8 cellular contexts compared by ENCODE assay signal in the genomic region with DNA sequence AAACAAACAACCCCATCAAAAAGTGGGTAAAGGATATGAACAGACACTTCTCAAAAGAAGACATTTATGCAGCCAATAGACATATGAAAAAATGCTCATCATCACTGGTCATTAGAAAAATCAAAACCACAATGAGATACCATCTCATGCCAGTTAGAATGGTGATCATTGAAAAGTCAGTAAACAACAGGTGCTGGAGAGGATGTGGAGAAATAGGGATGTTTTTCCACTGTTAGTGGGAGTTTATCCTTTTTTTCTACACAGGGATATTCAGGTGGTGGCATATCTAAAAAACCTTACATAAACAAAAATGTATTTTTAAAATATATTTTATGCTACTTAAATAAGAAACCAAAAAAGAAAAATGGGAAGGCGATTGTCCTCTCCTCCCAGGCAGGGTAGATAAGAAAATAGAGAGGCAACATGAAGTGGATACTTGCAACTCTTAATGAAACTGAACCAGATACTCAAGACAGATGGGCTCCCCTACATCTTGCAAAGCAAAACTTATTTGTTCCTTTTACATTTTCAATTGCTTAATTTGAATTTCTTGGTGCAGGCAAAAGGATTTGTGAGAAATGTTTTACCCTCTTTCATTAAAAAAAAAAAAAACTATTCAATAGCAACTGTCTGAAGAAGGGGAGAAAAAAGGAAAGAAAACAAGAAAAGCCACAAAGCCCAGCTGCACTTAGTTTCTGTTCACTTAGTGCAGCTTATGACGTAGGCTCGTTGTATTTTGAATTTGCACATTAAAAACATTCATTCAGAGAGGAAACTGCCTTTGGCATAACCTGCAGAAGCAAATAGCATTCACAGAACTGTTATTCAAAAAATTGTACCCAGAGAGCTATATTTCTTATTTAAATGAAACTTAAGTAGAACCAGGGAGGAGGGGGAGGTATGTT. TPM values are rescaled to one million over a fixed set of nuclear protein-coding genes. Genes with fewer than 3 reads are reported as not detected.
A peak's percentile ranks its signal among the peaks of the same experiment; 100 is the strongest.
DNase-seq lines count a peak whose midpoint lies in the region; ATAC-seq and TF ChIP-seq lines count a peak whose summit lies in the region.

No MANE protein-coding gene starts in this region.

- peak overlapping the region; percentile 65 for H3K4me3 Mint-ChIP-seq in activated CD4-positive, alpha-beta T cell treated with anti-CD3 and anti-CD28 coated beads, Interleukin-2, amount 10 ng/mL, durations not matched to agents 24 days and 14 days

- WGBS in heart right ventricle, 2 donors: 59 to 67% methylated on average over 3 of the region's 3 CpGs
- 38 to 39% methylated on average over 3 of the region's 3 CpGs for WGBS in thyroid gland, 2 donors
- 52 to 57% methylated on average over 3 of the region's 3 CpGs for WGBS in testis, 2 donors

- peak overlapping the region; percentile 73 for H3K27ac Mint-ChIP-seq in activated CD4-positive, alpha-beta T cell treated with anti-CD3 and anti-CD28 coated beads, Interleukin-2, amount 10 ng/mL, durations not matched to agents 24 days and 14 days

- peaks cover 20% of the 10 kb centered on the region for H3K4me1 ChIP-seq in SJCRH30
- H3K4me1 ChIP-seq in heart right ventricle: peaks cover 3 to 23% (median 10%) of the 10 kb centered on the region in 9 donors
- peaks cover 9 to 13% of the 10 kb centered on the region in 2 donors for H3K4me1 ChIP-seq in thyroid gland
- H3K4me1 ChIP-seq in testis: no peaks in the 10 kb centered on the region

- peak; percentile 82 for DNase-seq in activated CD4-positive, alpha-beta T cell treated with anti-CD3 and anti-CD28 coated beads, Interleukin-2, amount 10 ng/mL, durations not matched to agents 24 days and 14 days
- DNase-seq in activated CD4-positive, alpha-beta T cell treated with anti-CD3 and anti-CD28 coated beads for 4 hours: no peak
- DNase-seq in SJCRH30: peak in 1 of 2 experiments; percentile 12
- DNase-seq in heart right ventricle: peak in 1 of 2 donors; percentile 17
- no peak for DNase-seq in thyroid gland
- no peak for DNase-seq in NCI-H2029 treated with DMSO at 0.1 percent for 48 hours (lab: John Stamatoyannopoulos, UW)
- no peak for DNase-seq in testis

- no peaks in the 10 kb centered on the region for H3K27me3 Mint-ChIP-seq in activated CD4-positive, alpha-beta T cell treated with anti-CD3 and anti-CD28 coated beads, Interleukin-2, amount 10 ng/mL, durations not matched to agents 24 days and 14 days

- peaks cover 48% of the 10 kb centered on the region for H3K4me1 Mint-ChIP-seq in activated CD4-positive, alpha-beta T cell treated with anti-CD3 and anti-CD28 coated beads, Interleukin-2, amount 10 ng/mL, durations not matched to agents 24 days and 14 days

- TF ChIP-seq CTCF in heart right ventricle (IDR thresholded peaks at IDR 0.05) (no peak), thyroid gland (IDR thresholded peaks at IDR 0.05) (no peak), testis (IDR thresholded peaks at IDR 0.05) (no peak)

- peaks cover 9% of the 10 kb centered on the region for H3K9me3 Mint-ChIP-seq in activated CD4-positive, alpha-beta T cell treated with anti-CD3 and anti-CD28 coated beads, Interleukin-2, amount 10 ng/mL, durations not matched to agents 24 days and 14 days

- intact Hi-C loops in activated CD4-positive, alpha-beta T cell treated with anti-CD3 and anti-CD28 coated beads, Interleukin-2, amount 10 ng/mL, durations not matched to agents 24 days and 14 days (cut with micrococcal nuclease): loop anchor here (1.0 kb wide), 1 partner anchor 21 kb away; no protein-coding TSS in a partner anchor
- intact Hi-C loops in heart right ventricle (cut with DNase I) (no loop called here), thyroid gland (cut with DNase I) (no loop called here), testis (cut with DNase I; ENCODE audit: low total_unique reads) (no loop called here)

- H3K4me3 ChIP-seq in SJCRH30 (no peak overlapping the region), heart right ventricle (no peak overlapping the region), thyroid gland (replicated peaks in 1 of 3) (no peak overlapping the region), testis (no peak overlapping the region)

- no peaks in the 10 kb centered on the region for H3K9me3 ChIP-seq in SJCRH30 (replicated peaks)
- H3K9me3 ChIP-seq in heart right ventricle: peaks cover 0 to 12% (median 0%) of the 10 kb centered on the region in 11 donors
- no peaks in the 10 kb centered on the region for H3K9me3 ChIP-seq in thyroid gland
- H3K9me3 ChIP-seq in testis: no peaks in the 10 kb centered on the region

- H3K27ac ChIP-seq in SJCRH30 (peak overlapping the region; percentile 78), heart right ventricle (peak overlapping the region in 6 of 10 donors; percentile 37 to 78 (median 64)), thyroid gland (peak overlapping the region; percentile 13 to 76 (median 67)), testis (peak overlapping the region in 1 of 2 donors; percentile 6)

- TF ChIP-seq POLR2A in thyroid gland (IDR thresholded peaks at IDR 0.05) (no peak), testis (IDR thresholded peaks at IDR 0.05) (no peak)

- no peaks in the 10 kb centered on the region for H3K36me3 ChIP-seq in SJCRH30
- H3K36me3 ChIP-seq in heart right ventricle: no peaks in the 10 kb centered on the region
- H3K36me3 ChIP-seq in thyroid gland: no peaks in the 10 kb centered on the region
- H3K36me3 ChIP-seq in testis (ENCODE audit: low read depth, missing control alignments): no peaks in the 10 kb centered on the region

- H3K36me3 Mint-ChIP-seq in activated CD4-positive, alpha-beta T cell treated with anti-CD3 and anti-CD28 coated beads, Interleukin-2, amount 10 ng/mL, durations not matched to agents 24 days and 14 days (ENCODE audit: low read depth): peaks cover under 1% of the 10 kb centered on the region

- H3K27me3 ChIP-seq in SJCRH30 (no peaks in the 10 kb centered on the region), heart right ventricle (no peaks in the 10 kb centered on the region), thyroid gland (no peaks in the 10 kb centered on the region), testis (no peaks in the 10 kb centered on the region)

- ATAC-seq in HG02870 (IDR thresholded peaks at IDR 0.05; ENCODE audit: unreplicated experiment) (peak; percentile 84), heart right ventricle (peak in 6 of 8 donors; percentile 38 to 86 (median 74))

RNA-seq across cellular contexts. Expression of a gene that starts 36.9 kb away (rescaled TPM):
- total RNA-seq in activated CD4-positive, alpha-beta T cell treated with anti-CD3 and anti-CD28 coated beads, Interleukin-2, amount 10 ng/mL, durations not matched to agents 24 days and 14 days: 5.1 and 6.4 TPM in 2 replicates
- not detected in 2 replicates for total RNA-seq in SJCRH30 (2014; rRNA removed; shearing (Covaris generic))
- total RNA-seq in heart right ventricle (1 to 10 TPM in 4 of 10 donors, under 1 TPM in 6; 0.30 to 7.2 (median 0.84) TPM), thyroid gland (10 to 100 TPM; 19.7 to 32.6 (median 23.0) TPM), testis (10 to 100 TPM; 17.2 to 69.5 TPM)
- polyA plus RNA-seq in heart right ventricle (1 to 10 TPM in 1 of 2 donors, under 1 TPM in 1; 0.95 to 5.8 TPM), testis (ENCODE audit: insufficient read depth, low read depth, low replicate concordance) (3.9 TPM)
